ENCODE assay signal across 2 cellular contexts in genomic region chr16:81313731-81314602, GRCh38.
A peak's percentile ranks its signal among the peaks of the same experiment; 100 is the strongest.
TF ChIP-seq lines count a peak whose summit lies in the region.

No MANE protein-coding gene starts in this region.

TF ChIP-seq in H1, 55 proteins besides CTCF, POLR2A, EP300 and RAD21 (continued from another document):
- TF ChIP-seq, protein P1, sequence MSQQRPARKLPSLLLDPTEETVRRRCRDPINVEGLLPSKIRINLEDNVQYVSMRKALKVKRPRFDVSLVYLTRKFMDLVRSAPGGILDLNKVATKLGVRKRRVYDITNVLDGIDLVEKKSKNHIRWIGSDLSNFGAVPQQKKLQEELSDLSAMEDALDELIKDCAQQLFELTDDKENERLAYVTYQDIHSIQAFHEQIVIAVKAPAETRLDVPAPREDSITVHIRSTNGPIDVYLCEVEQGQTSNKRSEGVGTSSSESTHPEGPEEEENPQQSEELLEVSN (IDR thresholded peaks at IDR 0.05), result no peak; the same call in 1 of the 2 replicates
- TF ChIP-seq EGR1 (IDR thresholded peaks at IDR 0.05; ENCODE audit: borderline replicate concordance, low read depth, low read length) (0 out of 2 replicates have a peak, but pooled peaks have one; percentile 44), TAF1 (IDR thresholded peaks at IDR 0.05; ENCODE audit: low read depth, low read length) (peak; percentile 75), TBP (IDR thresholded peaks at IDR 0.05; ENCODE audit: low read depth, low read length) (peak; percentile 40; the same call in 1 of the 2 replicates), TCF12 (IDR thresholded peaks at IDR 0.05; ENCODE audit: low read depth, low read length) (0 out of 2 replicates have a peak, but pooled peaks have one; percentile 21), KDM5A (IDR thresholded peaks at IDR 0.05; ENCODE audit: low read length) (no peak), GTF2F1 (IDR thresholded peaks at IDR 0.05; ENCODE audit: borderline replicate concordance, low read depth, low read length) (0 out of 2 replicates have a peak, but pooled peaks have one; percentile 33), BRCA1 (IDR thresholded peaks at IDR 0.05; ENCODE audit: low read depth, low read length) (no peak), CBX5 (IDR thresholded peaks at IDR 0.05; ENCODE audit: low read depth, low read length) (no peak), SIN3A (conservative IDR thresholded peaks at IDR 0.05 in 1 of 2, IDR thresholded peaks at IDR 0.05 in 1 of 2; ENCODE audit: low read depth in 1 of 2, low read length in 2 of 2) (peak; percentile 87 to 91; a peak in 3 of 4 replicates), SAP30 (IDR thresholded peaks at IDR 0.05; ENCODE audit: insufficient read depth, insufficient replicate concordance, low read length) (peak; percentile 32), YY1 (IDR thresholded peaks at IDR 0.05; ENCODE audit: low read depth, low read length) (peak; percentile 92), MAX (IDR thresholded peaks at IDR 0.05) (peak; percentile 81), CEBPB (IDR thresholded peaks at IDR 0.05; ENCODE audit: low read depth, low read length) (no peak), SP1 (IDR thresholded peaks at IDR 0.05; ENCODE audit: low read depth, low read length) (peak; percentile 83), TEAD4 (IDR thresholded peaks at IDR 0.05; ENCODE audit: low read depth, low read length) (peak; percentile 99)
- TF ChIP-seq, protein P2, sequence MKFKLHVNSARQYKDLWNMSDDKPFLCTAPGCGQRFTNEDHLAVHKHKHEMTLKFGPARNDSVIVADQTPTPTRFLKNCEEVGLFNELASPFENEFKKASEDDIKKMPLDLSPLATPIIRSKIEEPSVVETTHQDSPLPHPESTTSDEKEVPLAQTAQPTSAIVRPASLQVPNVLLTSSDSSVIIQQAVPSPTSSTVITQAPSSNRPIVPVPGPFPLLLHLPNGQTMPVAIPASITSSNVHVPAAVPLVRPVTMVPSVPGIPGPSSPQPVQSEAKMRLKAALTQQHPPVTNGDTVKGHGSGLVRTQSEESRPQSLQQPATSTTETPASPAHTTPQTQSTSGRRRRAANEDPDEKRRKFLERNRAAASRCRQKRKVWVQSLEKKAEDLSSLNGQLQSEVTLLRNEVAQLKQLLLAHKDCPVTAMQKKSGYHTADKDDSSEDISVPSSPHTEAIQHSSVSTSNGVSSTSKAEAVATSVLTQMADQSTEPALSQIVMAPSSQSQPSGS (IDR thresholded peaks at IDR 0.05; ENCODE audit: low read length), result 0 out of 2 replicates have a peak, but pooled peaks have one; percentile 72

TF ChIP-seq in neural cell, 6 proteins besides CTCF, POLR2A, EP300 and RAD21 (continued from another document):
- no peak for TF ChIP-seq REST (IDR thresholded peaks at IDR 0.05; ENCODE audit: borderline replicate concordance)
